23 cellular contexts compared by ENCODE assay signal in the genomic region with DNA sequence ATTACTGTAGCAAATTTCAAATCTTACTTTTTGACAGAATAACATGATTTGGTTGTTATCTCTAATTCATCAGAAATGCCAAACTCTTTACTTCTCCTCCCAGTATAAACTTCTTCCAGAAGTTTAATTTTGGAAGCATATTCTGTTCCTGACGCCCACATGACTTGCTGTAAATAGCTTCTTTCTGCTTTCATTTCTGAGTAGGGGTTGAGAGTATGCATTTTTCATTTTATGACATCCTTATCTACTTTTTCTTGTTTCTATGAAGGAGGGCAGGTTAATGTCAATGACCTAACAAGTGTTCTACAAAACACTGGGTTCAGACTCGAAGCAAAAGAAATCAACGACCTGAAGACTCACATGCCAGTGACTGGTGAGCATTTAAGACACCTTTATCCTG. TPM values are rescaled to one million over a fixed set of nuclear protein-coding genes. Genes with fewer than 3 reads are reported as not detected.
A peak's percentile ranks its signal among the peaks of the same experiment; 100 is the strongest.
DNase-seq lines count a peak whose midpoint lies in the region; ATAC-seq, FAIRE-seq and TF ChIP-seq lines count a peak whose summit lies in the region.
"Had no signal": no experiment of that assay in that cellular context is flagged by ENCODE, and none has a peak within 500 bp of the region (broad histone marks: within the 10 kb centered on the region; RNA-seq: fewer than 3 reads in every experiment).

No MANE protein-coding gene starts in this region.

- no peak for TF ChIP-seq RAD21 in K562 (CRISPR knock-in tag; conservative IDR thresholded peaks at IDR 0.05 in 1 of 2, IDR thresholded peaks at IDR 0.05 in 1 of 2)

- DNase-seq in K562 (ENCODE audit: extremely low read depth in 1 of 4, low spot score in 3 of 4) (no peak), putamen (ENCODE audit: low spot score) (peak; percentile 63), NCI-H2081 (lab: John Stamatoyannopoulos, UW) (no peak), dorsolateral prefrontal cortex (no peak)
- no peak for DNase-seq in effector memory CD4-positive, alpha-beta T cell
- DNase-seq: ACHN; AML-193; CD4-positive, alpha-beta T cell; DMS153; DMS79; GDM1; GM23248; IMR-90 had no signal

- H3K9me1 ChIP-seq in K562 (ENCODE audit: control insufficient read depth, insufficient read depth, low read length): no peaks in the 10 kb centered on the region

- H3K4me2 ChIP-seq in K562 (ENCODE audit: insufficient read depth, low read length): no peak overlapping the region

- intact Hi-C loops in K562 (cut with micrococcal nuclease) (no loop called here), dorsolateral prefrontal cortex (cut with DNase I) (no loop called here)

- in situ Hi-C loops in K562 (cut with MboI): no loop called here

- no peaks in the 10 kb centered on the region for H3K79me2 ChIP-seq in K562 (ENCODE audit: control insufficient read depth, insufficient read depth, low read length)

- H3K4me1 ChIP-seq in HEK293 (ENCODE audit: control insufficient read depth, insufficient read depth, low read length) (no peaks in the 10 kb centered on the region), K562 (replicated peaks in 1 of 2; ENCODE audit: control insufficient read depth in 2 of 2, insufficient read depth in 2 of 2, low read length in 2 of 2) (no peaks in the 10 kb centered on the region)
- no peaks in the 10 kb centered on the region for H3K4me1 ChIP-seq in effector memory CD4-positive, alpha-beta T cell (ENCODE audit: control insufficient read depth, insufficient read depth, low read length, poor library complexity, severe bottlenecking)

- CTCF ChIA-PET in HEK293 (lab: Yijun Ruan, JAX) (no interaction called here), K562 (lab: Yijun Ruan, JAX; ENCODE audit: low intra/inter-chr PET ratio) (no interaction called here)

- H3K4me3 ChIP-seq in HEK293 (ENCODE audit: low read depth, low read length): no peak overlapping the region
- H3K4me3 ChIP-seq in K562: no peak overlapping the region
- H3K4me3 ChIP-seq in dorsolateral prefrontal cortex: no peak overlapping the region
- no peak overlapping the region for H3K4me3 ChIP-seq in effector memory CD4-positive, alpha-beta T cell (ENCODE audit: insufficient read depth, low read depth, low read length, poor library complexity, severe bottlenecking)
- H3K4me3 ChIP-seq: GM23248 had no signal

- no peak overlapping the region for H3K9ac ChIP-seq in K562 (ENCODE audit: insufficient read depth in 1 of 2, low read depth in 2 of 2, low read length in 2 of 2)
- H3K9ac ChIP-seq: GM23248 had no signal

- FAIRE-seq in K562 (lab: Jason Lieb, UNC): no peak
- FAIRE-seq: GM12892, GM18507, H54, HTR-8/SVneo had no signal

- H3K27me3 ChIP-seq in K562 (ENCODE audit: control insufficient read depth in 2 of 2, insufficient read depth in 2 of 2, low read length in 2 of 2) (no peaks in the 10 kb centered on the region), dorsolateral prefrontal cortex (no peaks in the 10 kb centered on the region)
- H3K27me3 ChIP-seq in effector memory CD4-positive, alpha-beta T cell (replicated peaks; ENCODE audit: control insufficient read depth, insufficient read depth, low read length, poor library complexity, severe bottlenecking): no peaks in the 10 kb centered on the region

- TF ChIP-seq CTCF in HEK293 (tag by site-specific recombination; IDR thresholded peaks at IDR 0.05) (no peak), K562 (IDR thresholded peaks at IDR 0.05 in 2 of 3, conservative IDR thresholded peaks at IDR 0.05 in 1 of 3; ENCODE audit: insufficient read depth in 2 of 3, low read depth in 1 of 3, low read length in 3 of 3) (no peak), dorsolateral prefrontal cortex (IDR thresholded peaks at IDR 0.05 in 54 of 56, conservative IDR thresholded peaks at IDR 0.05 in 2 of 56; ENCODE audit: low read depth in 1 of 56, partially characterized antibody in 56 of 56) (no peak)

- no peak overlapping the region for H3K27ac ChIP-seq in HEK293 (ENCODE audit: extremely low read depth, low read depth, low read length)
- no peak overlapping the region for H3K27ac ChIP-seq in K562 (ENCODE audit: extremely low read depth, low read depth, low read length)
- H3K27ac ChIP-seq in dorsolateral prefrontal cortex: peak overlapping the region in 24 of 59 donors; percentile 13 to 67 (median 42)
- no peak overlapping the region for H3K27ac ChIP-seq in effector memory CD4-positive, alpha-beta T cell (ENCODE audit: insufficient read depth, low read length, poor library complexity, severe bottlenecking)
- H3K27ac ChIP-seq: C4-2B, GM23248 had no signal

- no peak for ATAC-seq in K562
- ATAC-seq: HCT116 had no signal

- POLR2A ChIA-PET in HEK293 (lab: Yijun Ruan, JAX): no interaction called here
- POLR2A ChIA-PET in K562 (lab: Yijun Ruan, JAX): no interaction called here

- no peaks in the 10 kb centered on the region for H4K20me1 ChIP-seq in K562 (replicated peaks; ENCODE audit: control insufficient read depth, insufficient read depth, low read length)

- no peak for TF ChIP-seq EP300 in K562 (IDR thresholded peaks at IDR 0.05; ENCODE audit: low read length)

- no peak overlapping the region for H2AFZ ChIP-seq in K562 (ENCODE audit: low read depth, low read length)
- H2AFZ ChIP-seq: GM23248 had no signal

- no TSS peak for BruUV-seq in K562 (replicated peaks; lab: Mats Ljungman, UMichigan)

- no peaks in the 10 kb centered on the region for H3K36me3 ChIP-seq in HEK293 (ENCODE audit: control insufficient read depth in 2 of 2, insufficient read depth in 1 of 2, low read length in 2 of 2)
- no peaks in the 10 kb centered on the region for H3K36me3 ChIP-seq in K562 (ENCODE audit: control insufficient read depth, insufficient read depth, low read length)
- H3K36me3 ChIP-seq in effector memory CD4-positive, alpha-beta T cell (ENCODE audit: control insufficient read depth, insufficient read depth, low read length): no peaks in the 10 kb centered on the region

- H3K9me3 ChIP-seq in HEK293 (ENCODE audit: control insufficient read depth, insufficient read depth, low read depth, low read length): no peaks in the 10 kb centered on the region
- H3K9me3 ChIP-seq in K562 (replicated peaks; ENCODE audit: control insufficient read depth, insufficient read depth, low read depth, low read length): no peaks in the 10 kb centered on the region
- no peaks in the 10 kb centered on the region for H3K9me3 ChIP-seq in effector memory CD4-positive, alpha-beta T cell (ENCODE audit: control insufficient read depth, low read length)

- no peak for TF ChIP-seq POLR2A in K562 (conservative IDR thresholded peaks at IDR 0.05)

- WGBS in K562 (ENCODE audit: insufficient coverage, low coverage, missing lambda C conversion rate): 2% methylated on average over 3 of the region's 3 CpGs

TF ChIP-seq in HEK293, 187 proteins besides CTCF, POLR2A, EP300 and RAD21 (continues in another document):
- TF ChIP-seq ZNF157 (tag by site-specific recombination; IDR thresholded peaks at IDR 0.05) (no peak), ZBTB8A (tag by site-specific recombination; IDR thresholded peaks at IDR 0.05) (no peak), ZNF548 (tag by site-specific recombination; IDR thresholded peaks at IDR 0.05) (no peak), ZNF626 (tag by site-specific recombination; IDR thresholded peaks at IDR 0.05) (no peak), TRIM28 (IDR thresholded peaks at IDR 0.05; ENCODE audit: borderline replicate concordance, low read length) (no peak), ZNF423 (tag by site-specific recombination; IDR thresholded peaks at IDR 0.05) (no peak), YY1 (tag by site-specific recombination; IDR thresholded peaks at IDR 0.05) (no peak), ZNF175 (tag by site-specific recombination; IDR thresholded peaks at IDR 0.05) (no peak), ZBTB7A (tag by site-specific recombination; IDR thresholded peaks at IDR 0.05; ENCODE audit: low read depth) (no peak)

TF ChIP-seq in K562, 482 proteins besides CTCF, POLR2A, EP300 and RAD21 (continues in another document):
- TF ChIP-seq, protein P1, sequence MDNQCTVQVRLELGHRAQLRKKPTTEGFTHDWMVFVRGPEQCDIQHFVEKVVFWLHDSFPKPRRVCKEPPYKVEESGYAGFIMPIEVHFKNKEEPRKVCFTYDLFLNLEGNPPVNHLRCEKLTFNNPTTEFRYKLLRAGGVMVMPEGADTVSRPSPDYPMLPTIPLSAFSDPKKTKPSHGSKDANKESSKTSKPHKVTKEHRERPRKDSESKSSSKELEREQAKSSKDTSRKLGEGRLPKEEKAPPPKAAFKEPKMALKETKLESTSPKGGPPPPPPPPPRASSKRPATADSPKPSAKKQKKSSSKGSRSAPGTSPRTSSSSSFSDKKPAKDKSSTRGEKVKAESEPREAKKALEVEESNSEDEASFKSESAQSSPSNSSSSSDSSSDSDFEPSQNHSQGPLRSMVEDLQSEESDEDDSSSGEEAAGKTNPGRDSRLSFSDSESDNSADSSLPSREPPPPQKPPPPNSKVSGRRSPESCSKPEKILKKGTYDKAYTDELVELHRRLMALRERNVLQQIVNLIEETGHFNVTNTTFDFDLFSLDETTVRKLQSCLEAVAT (IDR thresholded peaks at IDR 0.05): no peak

RNA-seq across cellular contexts. Expression of a gene that starts 36.6 kb away (rescaled TPM):
- not detected in 2 replicates for total RNA-seq in K562 (2011; cell fraction: chromatin; rRNA removed; ENCODE audit: low replicate concordance)
- not detected in 2 replicates for total RNA-seq in K562 (2011; cell fraction: nucleolus; rRNA removed)
- total RNA-seq in K562 (2011; cell fraction: nucleoplasm; rRNA removed): not detected in 2 replicates
- total RNA-seq in K562 (2014; rRNA removed) (not detected in 2 replicates), K562 (2014; rRNA removed; fragmentation: Illumina TruSeq; extraction: Trizol) (not detected in 2 replicates), K562 (2015; rRNA removed; fragmentation: Illumina TruSeq; extraction: Trizol) (not detected in 2 replicates), K562 (2021) (not detected in 2 replicates), dorsolateral prefrontal cortex (1 to 10 TPM in 1 of 120 experiments, under 1 TPM in 32, not detected in 87; 0.28 to 1.2 (median 0.52) TPM)
- polyA plus RNA-seq in K562 (2011; rRNA removed) (not detected in 2 replicates), K562 (2014; fragmentation: Illumina TruSeq; extraction: Trizol) (not detected in 2 replicates), K562 (2014; fragmentation: Nextera tagmentation; extraction: Ambion mirVana) (not detected), K562 (2014; rRNA removed) (not detected in 2 replicates)
- 0.03 TPM in 1 of 2 replicates, not detected in the other for polyA plus RNA-seq in K562 (2011; cell fraction: cytosol; rRNA removed)
- polyA plus RNA-seq in K562 (2011; cell fraction: nucleus; rRNA removed): not detected in 2 replicates
- polyA plus RNA-seq in K562 (2012): not detected in 2 replicates
- not detected in 2 replicates for polyA minus RNA-seq in K562 (2011; rRNA and poly(A)+ RNA removed)
- polyA minus RNA-seq in K562 (2011; cell fraction: cytosol; rRNA and poly(A)+ RNA removed): not detected in 2 replicates
- polyA minus RNA-seq in K562 (2011; cell fraction: nucleus; rRNA and poly(A)+ RNA removed): not detected in 2 replicates
- total RNA-seq: A172; CD4-positive, alpha-beta T cell; Daoy; GM23248; IMR-90 had no signal
- polyA plus RNA-seq: BJ, GM23248, IMR-90 had no signal
